8 cellular contexts compared by ENCODE assay signal in genomic region chr11:110428956-110429613, GRCh38. TPM values are rescaled to one million over a fixed set of nuclear protein-coding genes. Genes with fewer than 3 reads are reported as not detected.
DNase-seq lines count a peak whose midpoint lies in the region; ATAC-seq and TF ChIP-seq lines count a peak whose summit lies in the region.

No MANE protein-coding gene starts in this region.

- no peaks in the 10 kb centered on the region for H3K36me3 ChIP-seq in BJ (ENCODE audit: control insufficient read depth, insufficient read depth, low read length)
- H3K36me3 ChIP-seq in KMS-11 (ENCODE audit: insufficient read depth) = no peaks in the 10 kb centered on the region

- H3K4me3 Mint-ChIP-seq in natural killer cell treated with Interleukin-12 subunit alpha and Interleukin-12 subunit beta and Interleukin-15 and Interleukin-18, amount 100 ng/mL, for 72 hours = peak overlapping the region; percentile 71

- H3K4me3 ChIP-seq in BJ (ENCODE audit: low read depth, low read length) (peak overlapping the region; percentile 78), KMS-11 (IDR thresholded peaks at IDR 0.05; ENCODE audit: insufficient read depth, low read depth, low read length) (no peak overlapping the region)

- H2AFZ ChIP-seq in KMS-11 (ENCODE audit: low read depth) = peak overlapping the region; percentile 68

- DNase-seq in BJ (ENCODE audit: low read depth) = no peak
- DNase-seq in central memory CD4-positive, alpha-beta T cell = peak; percentile 9
- DNase-seq in natural killer cell treated with Interleukin-12 subunit alpha and Interleukin-12 subunit beta and Interleukin-15 and Interleukin-18, amount 100 ng/mL, for 72 hours (ENCODE audit: low spot score) = no peak
- no peak for DNase-seq in NCI-H2107 treated with DMSO at 0.1 percent for 48 hours (lab: John Stamatoyannopoulos, UW; ENCODE audit: unreplicated experiment)
- no peak for DNase-seq in NCI-H1105 treated with DMSO at 0.1 percent for 48 hours (lab: John Stamatoyannopoulos, UW)
- DNase-seq in LoVo (ENCODE audit: low spot score) = no peak

- POLR2A ChIA-PET in BJ (lab: Charles Lee) = no interaction called here

- TF ChIP-seq CTCF in BJ (IDR thresholded peaks at IDR 0.05; ENCODE audit: insufficient read depth, low read depth, low read length) (no peak), KMS-11 (conservative IDR thresholded peaks at IDR 0.05; ENCODE audit: low read depth, low read length) (no peak)

- H4K20me1 ChIP-seq in KMS-11 (ENCODE audit: insufficient read depth) = no peaks in the 10 kb centered on the region

- H3K4me1 ChIP-seq in KMS-11 (ENCODE audit: low read depth, poor library complexity, severe bottlenecking) = peaks cover 22% of the 10 kb centered on the region

- peaks cover 4% of the 10 kb centered on the region for H3K36me3 Mint-ChIP-seq in natural killer cell treated with Interleukin-12 subunit alpha and Interleukin-12 subunit beta and Interleukin-15 and Interleukin-18, amount 100 ng/mL, for 72 hours

- H3K9me3 Mint-ChIP-seq in natural killer cell treated with Interleukin-12 subunit alpha and Interleukin-12 subunit beta and Interleukin-15 and Interleukin-18, amount 100 ng/mL, for 72 hours = no peaks in the 10 kb centered on the region

- H3K9ac ChIP-seq in KMS-11 = peak overlapping the region; percentile 75; the same call in 1 of the 2 replicates

- ATAC-seq in natural killer cell treated with Interleukin-12 subunit alpha and Interleukin-12 subunit beta and Interleukin-15 and Interleukin-18, amount 100 ng/mL, for 72 hours = no peak
- no peak for ATAC-seq in HG03457 (IDR thresholded peaks at IDR 0.05; ENCODE audit: unreplicated experiment)

- CTCF ChIA-PET in BJ (lab: Yijun Ruan, JAX) = interaction anchor here (0.9 to 8.9 kb wide), 4 partner anchors 160 to 703 kb away, joined by 3 to 88 read pairs (median 4); no protein-coding TSS in a partner anchor

- H3K27me3 Mint-ChIP-seq in natural killer cell treated with Interleukin-12 subunit alpha and Interleukin-12 subunit beta and Interleukin-15 and Interleukin-18, amount 100 ng/mL, for 72 hours = no peaks in the 10 kb centered on the region

- peaks cover 22 to 40% of the 10 kb centered on the region in 2 donors for H3K4me1 Mint-ChIP-seq in natural killer cell treated with Interleukin-12 subunit alpha and Interleukin-12 subunit beta and Interleukin-15 and Interleukin-18, amount 100 ng/mL, for 72 hours (ENCODE audit: low read depth in 2 of 2)

- H3K27ac Mint-ChIP-seq in natural killer cell treated with Interleukin-12 subunit alpha and Interleukin-12 subunit beta and Interleukin-15 and Interleukin-18, amount 100 ng/mL, for 72 hours = peak overlapping the region in 1 of 2 donors; percentile 70

- H3K4me2 ChIP-seq in KMS-11 = peak overlapping the region; percentile 80

- H3K27ac ChIP-seq in KMS-11 = peak overlapping the region; percentile 20; the same call in 1 of the 2 replicates

- H3K79me2 ChIP-seq in KMS-11 (ENCODE audit: insufficient read depth, low read depth) = peaks cover 26% of the 10 kb centered on the region

- H3K27me3 ChIP-seq in BJ (ENCODE audit: control insufficient read depth, insufficient read depth, low read length) = no peaks in the 10 kb centered on the region
- no peaks in the 10 kb centered on the region for H3K27me3 ChIP-seq in KMS-11 (ENCODE audit: insufficient read depth, low read depth)

RNA-seq across cellular contexts. Expression of gene FDX1, which starts 0.7 kb away (rescaled TPM):
- polyA plus RNA-seq in BJ (2011; rRNA removed) = 2.0 and 4.0 TPM in 2 replicates
- polyA minus RNA-seq in BJ (2011; rRNA and poly(A)+ RNA removed) = 0.87 and 1.4 TPM in 2 replicates
- total RNA-seq in natural killer cell treated with Interleukin-12 subunit alpha and Interleukin-12 subunit beta and Interleukin-15 and Interleukin-18, amount 100 ng/mL, for 72 hours = 10 to 100 TPM; 11.1 to 15.1 TPM
